1 cellular context compared by ENCODE assay signal in genomic region chr6:33193619-33194018, GRCh38.
TF ChIP-seq lines count a peak whose summit lies in the region.

No MANE protein-coding gene starts in this region.

TF ChIP-seq in HepG2, 621 proteins besides CTCF, POLR2A, EP300 and RAD21:
- TF ChIP-seq AGO2 (optimal IDR thresholded peaks at IDR 0.05; ENCODE audit: low read depth, low read length) = peak; percentile 26
- no peak for TF ChIP-seq TSC22D2 (CRISPR knock-in tag; IDR thresholded peaks at IDR 0.05; ENCODE audit: borderline replicate concordance)
- no peak for TF ChIP-seq ZIK1 (CRISPR knock-in tag; IDR thresholded peaks at IDR 0.05; ENCODE audit: borderline replicate concordance, low read depth)
- no peak for TF ChIP-seq TOE1 (CRISPR knock-in tag; IDR thresholded peaks at IDR 0.05)
- TF ChIP-seq RBFOX2 (IDR thresholded peaks at IDR 0.05; ENCODE audit: low read depth, low read length) = peak; percentile 14; the same call in 1 of the 2 replicates
- no peak for TF ChIP-seq HOXA7 (CRISPR knock-in tag; IDR thresholded peaks at IDR 0.05)
- TF ChIP-seq JDP2 (CRISPR knock-in tag; IDR thresholded peaks at IDR 0.05; ENCODE audit: borderline replicate concordance) = no peak
- TF ChIP-seq CHCHD3 (CRISPR knock-in tag; IDR thresholded peaks at IDR 0.05) = no peak
- no peak for TF ChIP-seq STAG1 (CRISPR knock-in tag; IDR thresholded peaks at IDR 0.05)
- no peak for TF ChIP-seq HMG20B (CRISPR knock-in tag; conservative IDR thresholded peaks at IDR 0.05)
- 0 out of 2 replicates have a peak, but pooled peaks have one; percentile 15 for TF ChIP-seq ZFX (CRISPR knock-in tag; IDR thresholded peaks at IDR 0.05; ENCODE audit: low read depth)
